Comparison of ENCODE assay signal across 1 cellular context in the genomic region with DNA sequence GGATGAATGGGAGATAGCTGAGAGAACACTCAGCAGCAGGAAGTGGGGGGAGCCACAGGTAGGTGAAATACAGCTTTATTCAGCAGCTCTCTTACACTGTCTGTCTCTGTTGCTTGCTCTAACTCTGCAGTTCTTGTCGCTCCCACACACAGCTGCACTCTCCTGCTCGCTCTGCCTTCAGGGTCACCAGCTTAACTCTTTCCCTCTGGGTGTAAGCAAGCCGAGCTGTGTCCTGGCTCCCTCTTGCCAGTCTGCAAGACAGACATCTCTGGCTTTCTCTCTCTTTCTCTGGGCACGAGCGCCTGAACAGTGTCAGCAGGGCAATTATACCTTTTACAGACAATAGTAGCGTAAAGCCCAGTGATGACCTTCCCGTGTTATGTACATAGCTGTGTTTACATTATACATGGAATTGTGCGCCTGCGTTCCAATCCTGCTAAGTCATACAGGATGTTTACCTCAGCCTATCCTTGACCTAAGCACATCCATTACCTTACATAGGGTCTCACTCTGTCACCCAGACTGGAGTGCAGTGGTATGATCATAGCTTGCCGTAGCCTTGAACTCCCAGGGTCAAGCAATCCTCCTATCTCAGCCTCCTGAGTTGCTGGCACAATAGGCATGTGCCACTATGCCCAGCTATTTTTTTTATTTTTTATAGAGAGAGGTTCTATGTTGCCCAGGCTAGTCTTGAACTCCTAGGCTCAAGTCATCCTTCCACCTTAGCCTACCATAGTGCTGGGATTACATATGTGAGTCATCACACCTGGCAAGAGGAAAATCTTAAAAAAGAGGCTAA.
TF ChIP-seq lines count a peak whose summit lies in the region.

No MANE protein-coding gene starts in this region.

TF ChIP-seq in HepG2, 621 proteins besides CTCF, POLR2A, EP300 and RAD21 (continued from another document and continues in another):
- TF ChIP-seq ATF4 (CRISPR knock-in tag; IDR thresholded peaks at IDR 0.05) (peak in 1 of 2 experiments; percentile 87; a peak in 2 of 4 replicates), SRF (IDR thresholded peaks at IDR 0.05; ENCODE audit: low read depth, low read length) (no peak), DNMT3B (CRISPR knock-in tag; conservative IDR thresholded peaks at IDR 0.05) (peak; percentile 88), GABPB1 (CRISPR knock-in tag; IDR thresholded peaks at IDR 0.05) (peak; percentile 87), HNRNPLL (IDR thresholded peaks at IDR 0.05; ENCODE audit: low read depth, low read length, poor library complexity, severe bottlenecking) (no peak), ELK4 (CRISPR knock-in tag; IDR thresholded peaks at IDR 0.05; ENCODE audit: borderline replicate concordance) (no peak), ATAD3A (CRISPR knock-in tag; IDR thresholded peaks at IDR 0.05) (no peak), ZNF138 (CRISPR knock-in tag; IDR thresholded peaks at IDR 0.05; ENCODE audit: low read depth) (0 out of 2 replicates have a peak, but pooled peaks have one; percentile 71), ZMAT3 (CRISPR knock-in tag; conservative IDR thresholded peaks at IDR 0.05) (peak; percentile 88), ZNF350 (CRISPR knock-in tag; IDR thresholded peaks at IDR 0.05; ENCODE audit: borderline replicate concordance, low read depth) (peak; percentile 100), ZNF382 (CRISPR knock-in tag; IDR thresholded peaks at IDR 0.05; ENCODE audit: borderline replicate concordance) (no peak), FOXP1 (IDR thresholded peaks at IDR 0.05) (peak; percentile 98), FOXP1 (CRISPR knock-in tag; IDR thresholded peaks at IDR 0.05) (peak; percentile 99), ZNF333 (CRISPR knock-in tag; IDR thresholded peaks at IDR 0.05; ENCODE audit: borderline replicate concordance) (peak; percentile 74; the same call in 1 of the 2 replicates), THYN1 (CRISPR knock-in tag; IDR thresholded peaks at IDR 0.05; ENCODE audit: borderline replicate concordance, low read depth) (no peak), HOXA3 (CRISPR knock-in tag; IDR thresholded peaks at IDR 0.05) (peak; percentile 97), ZNF3 (CRISPR knock-in tag; IDR thresholded peaks at IDR 0.05) (peak; percentile 69), KDM4B (CRISPR knock-in tag; IDR thresholded peaks at IDR 0.05) (peak; percentile 90), ZNF546 (CRISPR knock-in tag; conservative IDR thresholded peaks at IDR 0.05) (0 out of 2 replicates have a peak, but pooled peaks have one; percentile 57), TCF7L2 (IDR thresholded peaks at IDR 0.05; ENCODE audit: low read depth, low read length) (no peak), HMG20B (CRISPR knock-in tag; conservative IDR thresholded peaks at IDR 0.05) (peak; percentile 97), ZNF768 (CRISPR knock-in tag; IDR thresholded peaks at IDR 0.05) (peak; percentile 93), ZFYVE20 (CRISPR knock-in tag; IDR thresholded peaks at IDR 0.05; ENCODE audit: borderline replicate concordance, low read depth) (no peak), ZNF234 (CRISPR knock-in tag; conservative IDR thresholded peaks at IDR 0.05) (no peak), ATF7 (IDR thresholded peaks at IDR 0.05) (peak; percentile 93), ATF7 (CRISPR knock-in tag; IDR thresholded peaks at IDR 0.05) (peak; percentile 100), ZNF556 (CRISPR knock-in tag; IDR thresholded peaks at IDR 0.05; ENCODE audit: borderline replicate concordance) (peak; percentile 96; the same call in 1 of the 2 replicates), XRCC5 (optimal IDR thresholded peaks at IDR 0.05; ENCODE audit: low read length) (peak; percentile 92), ZNF788 (CRISPR knock-in tag; IDR thresholded peaks at IDR 0.05; ENCODE audit: borderline replicate concordance) (peak; percentile 99), FOXO1 (CRISPR knock-in tag; IDR thresholded peaks at IDR 0.05) (peak; percentile 100), CBFB (CRISPR knock-in tag; IDR thresholded peaks at IDR 0.05) (peak; percentile 85), KLF13 (CRISPR knock-in tag; IDR thresholded peaks at IDR 0.05) (no peak), PHB2 (IDR thresholded peaks at IDR 0.05; ENCODE audit: partially characterized antibody) (no peak), ZNF607 (CRISPR knock-in tag; IDR thresholded peaks at IDR 0.05; ENCODE audit: borderline replicate concordance) (peak; percentile 82; the same call in 1 of the 2 replicates), NCOA1 (CRISPR knock-in tag; IDR thresholded peaks at IDR 0.05) (peak; percentile 93; the same call in 1 of the 2 replicates), RBM39 (IDR thresholded peaks at IDR 0.05; ENCODE audit: low read depth, low read length, poor library complexity, severe bottlenecking) (no peak), DPF2 (CRISPR knock-in tag; IDR thresholded peaks at IDR 0.05; ENCODE audit: borderline replicate concordance, low read depth) (peak; percentile 100), HHEX (CRISPR knock-in tag; IDR thresholded peaks at IDR 0.05) (peak; percentile 97), MTF1 (CRISPR knock-in tag; IDR thresholded peaks at IDR 0.05) (no peak), ZNF503 (CRISPR knock-in tag; IDR thresholded peaks at IDR 0.05) (peak; percentile 89), ZBTB10 (CRISPR knock-in tag; IDR thresholded peaks at IDR 0.05; ENCODE audit: borderline replicate concordance) (no peak)
- TF ChIP-seq, protein P1, sequence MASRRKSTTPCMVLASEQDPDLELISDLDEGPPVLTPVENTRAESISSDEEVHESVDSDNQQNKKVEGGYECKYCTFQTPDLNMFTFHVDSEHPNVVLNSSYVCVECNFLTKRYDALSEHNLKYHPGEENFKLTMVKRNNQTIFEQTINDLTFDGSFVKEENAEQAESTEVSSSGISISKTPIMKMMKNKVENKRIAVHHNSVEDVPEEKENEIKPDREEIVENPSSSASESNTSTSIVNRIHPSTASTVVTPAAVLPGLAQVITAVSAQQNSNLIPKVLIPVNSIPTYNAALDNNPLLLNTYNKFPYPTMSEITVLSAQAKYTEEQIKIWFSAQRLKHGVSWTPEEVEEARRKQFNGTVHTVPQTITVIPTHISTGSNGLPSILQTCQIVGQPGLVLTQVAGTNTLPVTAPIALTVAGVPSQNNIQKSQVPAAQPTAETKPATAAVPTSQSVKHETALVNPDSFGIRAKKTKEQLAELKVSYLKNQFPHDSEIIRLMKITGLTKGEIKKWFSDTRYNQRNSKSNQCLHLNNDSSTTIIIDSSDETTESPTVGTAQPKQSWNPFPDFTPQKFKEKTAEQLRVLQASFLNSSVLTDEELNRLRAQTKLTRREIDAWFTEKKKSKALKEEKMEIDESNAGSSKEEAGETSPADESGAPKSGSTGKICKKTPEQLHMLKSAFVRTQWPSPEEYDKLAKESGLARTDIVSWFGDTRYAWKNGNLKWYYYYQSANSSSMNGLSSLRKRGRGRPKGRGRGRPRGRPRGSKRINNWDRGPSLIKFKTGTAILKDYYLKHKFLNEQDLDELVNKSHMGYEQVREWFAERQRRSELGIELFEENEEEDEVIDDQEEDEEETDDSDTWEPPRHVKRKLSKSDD (CRISPR knock-in tag; IDR thresholded peaks at IDR 0.05; ENCODE audit: low read depth) = peak; percentile 97
- TF ChIP-seq, protein P2, sequence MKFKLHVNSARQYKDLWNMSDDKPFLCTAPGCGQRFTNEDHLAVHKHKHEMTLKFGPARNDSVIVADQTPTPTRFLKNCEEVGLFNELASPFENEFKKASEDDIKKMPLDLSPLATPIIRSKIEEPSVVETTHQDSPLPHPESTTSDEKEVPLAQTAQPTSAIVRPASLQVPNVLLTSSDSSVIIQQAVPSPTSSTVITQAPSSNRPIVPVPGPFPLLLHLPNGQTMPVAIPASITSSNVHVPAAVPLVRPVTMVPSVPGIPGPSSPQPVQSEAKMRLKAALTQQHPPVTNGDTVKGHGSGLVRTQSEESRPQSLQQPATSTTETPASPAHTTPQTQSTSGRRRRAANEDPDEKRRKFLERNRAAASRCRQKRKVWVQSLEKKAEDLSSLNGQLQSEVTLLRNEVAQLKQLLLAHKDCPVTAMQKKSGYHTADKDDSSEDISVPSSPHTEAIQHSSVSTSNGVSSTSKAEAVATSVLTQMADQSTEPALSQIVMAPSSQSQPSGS (CRISPR knock-in tag; IDR thresholded peaks at IDR 0.05) = peak; percentile 100
- TF ChIP-seq, protein P3, sequence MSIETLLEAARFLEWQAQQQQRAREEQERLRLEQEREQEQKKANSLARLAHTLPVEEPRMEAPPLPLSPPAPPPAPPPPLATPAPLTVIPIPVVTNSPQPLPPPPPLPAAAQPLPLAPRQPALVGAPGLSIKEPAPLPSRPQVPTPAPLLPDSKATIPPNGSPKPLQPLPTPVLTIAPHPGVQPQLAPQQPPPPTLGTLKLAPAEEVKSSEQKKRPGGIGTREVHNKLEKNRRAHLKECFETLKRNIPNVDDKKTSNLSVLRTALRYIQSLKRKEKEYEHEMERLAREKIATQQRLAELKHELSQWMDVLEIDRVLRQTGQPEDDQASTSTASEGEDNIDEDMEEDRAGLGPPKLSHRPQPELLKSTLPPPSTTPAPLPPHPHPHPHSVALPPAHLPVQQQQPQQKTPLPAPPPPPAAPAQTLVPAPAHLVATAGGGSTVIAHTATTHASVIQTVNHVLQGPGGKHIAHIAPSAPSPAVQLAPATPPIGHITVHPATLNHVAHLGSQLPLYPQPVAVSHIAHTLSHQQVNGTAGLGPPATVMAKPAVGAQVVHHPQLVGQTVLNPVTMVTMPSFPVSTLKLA (IDR thresholded peaks at IDR 0.05) = peak; percentile 47
- TF ChIP-seq, protein P4, sequence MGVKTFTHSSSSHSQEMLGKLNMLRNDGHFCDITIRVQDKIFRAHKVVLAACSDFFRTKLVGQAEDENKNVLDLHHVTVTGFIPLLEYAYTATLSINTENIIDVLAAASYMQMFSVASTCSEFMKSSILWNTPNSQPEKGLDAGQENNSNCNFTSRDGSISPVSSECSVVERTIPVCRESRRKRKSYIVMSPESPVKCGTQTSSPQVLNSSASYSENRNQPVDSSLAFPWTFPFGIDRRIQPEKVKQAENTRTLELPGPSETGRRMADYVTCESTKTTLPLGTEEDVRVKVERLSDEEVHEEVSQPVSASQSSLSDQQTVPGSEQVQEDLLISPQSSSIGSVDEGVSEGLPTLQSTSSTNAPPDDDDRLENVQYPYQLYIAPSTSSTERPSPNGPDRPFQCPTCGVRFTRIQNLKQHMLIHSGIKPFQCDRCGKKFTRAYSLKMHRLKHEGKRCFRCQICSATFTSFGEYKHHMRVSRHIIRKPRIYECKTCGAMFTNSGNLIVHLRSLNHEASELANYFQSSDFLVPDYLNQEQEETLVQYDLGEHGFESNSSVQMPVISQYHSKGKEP (CRISPR knock-in tag; IDR thresholded peaks at IDR 0.05) = peak; percentile 47; the same call in 1 of the 2 replicates
- TF ChIP-seq, protein P5, sequence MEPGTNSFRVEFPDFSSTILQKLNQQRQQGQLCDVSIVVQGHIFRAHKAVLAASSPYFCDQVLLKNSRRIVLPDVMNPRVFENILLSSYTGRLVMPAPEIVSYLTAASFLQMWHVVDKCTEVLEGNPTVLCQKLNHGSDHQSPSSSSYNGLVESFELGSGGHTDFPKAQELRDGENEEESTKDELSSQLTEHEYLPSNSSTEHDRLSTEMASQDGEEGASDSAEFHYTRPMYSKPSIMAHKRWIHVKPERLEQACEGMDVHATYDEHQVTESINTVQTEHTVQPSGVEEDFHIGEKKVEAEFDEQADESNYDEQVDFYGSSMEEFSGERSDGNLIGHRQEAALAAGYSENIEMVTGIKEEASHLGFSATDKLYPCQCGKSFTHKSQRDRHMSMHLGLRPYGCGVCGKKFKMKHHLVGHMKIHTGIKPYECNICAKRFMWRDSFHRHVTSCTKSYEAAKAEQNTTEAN (CRISPR knock-in tag; conservative IDR thresholded peaks at IDR 0.05) = no peak; the same call in 1 of the 2 replicates
